ENCODE assay signal across 8 cellular contexts in genomic region chr7:41326616-41327015, GRCh38.
"Had no signal": no experiment of that assay in that cellular context is flagged by ENCODE, and none has a peak within 500 bp of the region (broad histone marks: within the 10 kb centered on the region; RNA-seq: fewer than 3 reads in every experiment).

No MANE protein-coding gene starts in this region.

- ATAC-seq: HCT116, HepG2 had no signal

- H3K4me3 ChIP-seq: GM23248, HAP-1 had no signal

- FAIRE-seq: HepG2 had no signal

- H3K36me3 ChIP-seq: HAP-1 had no signal

- DNase-seq: GM23248, GOT3, H7, HFFc6 had no signal

- H3K4me1 ChIP-seq: HAP-1 had no signal

- H2AFZ ChIP-seq: GM23248 had no signal

- H3K9me3 ChIP-seq: HAP-1 had no signal

- H3K27ac ChIP-seq: GM23248, HL-60 had no signal

- H3K9ac ChIP-seq: GM23248 had no signal
